1 cellular context compared by ENCODE assay signal in the genomic region with DNA sequence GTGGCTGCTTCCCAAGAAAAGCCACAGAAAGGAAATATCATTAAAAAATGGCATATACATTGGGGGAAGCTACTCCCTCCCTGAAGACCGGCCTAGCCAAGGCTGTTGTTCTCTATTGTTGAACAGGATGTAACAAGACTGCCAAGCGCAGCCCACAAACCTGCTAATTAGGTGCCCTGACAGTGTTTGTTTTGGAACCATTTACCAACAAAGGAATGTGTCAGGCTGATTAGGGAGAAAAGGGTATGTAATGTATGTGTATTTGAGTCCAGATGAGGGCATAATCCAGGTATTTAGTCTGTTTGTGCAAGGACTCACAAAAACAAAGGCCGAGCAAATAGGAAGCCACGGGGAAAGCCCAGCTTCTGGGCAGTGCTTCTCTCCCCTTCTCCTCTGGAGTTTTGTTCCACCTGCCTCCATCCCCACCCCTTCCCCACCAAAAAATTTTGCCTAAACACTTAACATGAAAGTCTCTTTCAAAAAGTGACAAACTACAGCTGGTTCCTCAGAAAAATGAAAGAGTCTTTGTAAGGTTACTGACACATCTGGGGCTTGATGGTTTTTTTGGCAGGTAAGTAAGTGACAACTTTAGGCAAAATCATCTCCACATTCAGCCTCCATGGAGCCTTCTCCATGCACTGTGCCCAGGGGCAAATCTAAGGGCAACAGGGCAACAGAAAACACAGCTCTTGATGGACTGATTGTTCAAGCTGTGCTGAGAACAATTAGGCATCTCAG.
TF ChIP-seq lines count a peak whose summit lies in the region.

No MANE protein-coding gene starts in this region.

TF ChIP-seq in HepG2, 621 proteins besides CTCF, POLR2A, EP300 and RAD21 (continued from another document and continues in another):
- TF ChIP-seq RERE (CRISPR knock-in tag; IDR thresholded peaks at IDR 0.05; ENCODE audit: low read depth) (peak; percentile 97), GFI1 (CRISPR knock-in tag; IDR thresholded peaks at IDR 0.05; ENCODE audit: borderline replicate concordance) (peak; percentile 54; the same call in 1 of the 2 replicates), CBFB (CRISPR knock-in tag; IDR thresholded peaks at IDR 0.05) (peak; percentile 82), ZNF646 (CRISPR knock-in tag; IDR thresholded peaks at IDR 0.05) (peak; percentile 94), DNMT1 (CRISPR knock-in tag; IDR thresholded peaks at IDR 0.05) (no peak), ZNF180 (CRISPR knock-in tag; IDR thresholded peaks at IDR 0.05; ENCODE audit: borderline replicate concordance, low read depth) (no peak), SIN3B (IDR thresholded peaks at IDR 0.05; ENCODE audit: low read length) (no peak), DNMT3B (CRISPR knock-in tag; conservative IDR thresholded peaks at IDR 0.05) (peak; percentile 92; the same call in 1 of the 2 replicates), STAT6 (CRISPR knock-in tag; IDR thresholded peaks at IDR 0.05; ENCODE audit: borderline replicate concordance) (no peak), CERS6 (CRISPR knock-in tag; IDR thresholded peaks at IDR 0.05) (no peak), SOX6 (IDR thresholded peaks at IDR 0.05) (no peak), SOX6 (CRISPR knock-in tag; IDR thresholded peaks at IDR 0.05) (peak; percentile 95), CC2D1A (CRISPR knock-in tag; IDR thresholded peaks at IDR 0.05) (peak; percentile 95; the same call in 1 of the 2 replicates), ZNF44 (CRISPR knock-in tag; IDR thresholded peaks at IDR 0.05) (peak; percentile 23; the same call in 1 of the 2 replicates), ZNF629 (CRISPR knock-in tag; conservative IDR thresholded peaks at IDR 0.05) (peak; percentile 34; the same call in 1 of the 2 replicates), NRL (CRISPR knock-in tag; IDR thresholded peaks at IDR 0.05; ENCODE audit: borderline replicate concordance) (no peak), SP140L (CRISPR knock-in tag; IDR thresholded peaks at IDR 0.05; ENCODE audit: borderline replicate concordance) (no peak), RFXANK (CRISPR knock-in tag; IDR thresholded peaks at IDR 0.05) (0 out of 2 replicates have a peak, but pooled peaks have one; percentile 48), ZNF775 (CRISPR knock-in tag; IDR thresholded peaks at IDR 0.05; ENCODE audit: borderline replicate concordance) (no peak), NFYB (CRISPR knock-in tag; IDR thresholded peaks at IDR 0.05) (peak; percentile 27; the same call in 1 of the 2 replicates), ZNF652 (CRISPR knock-in tag; IDR thresholded peaks at IDR 0.05; ENCODE audit: borderline replicate concordance, low read depth) (no peak)
- TF ChIP-seq, protein P1, sequence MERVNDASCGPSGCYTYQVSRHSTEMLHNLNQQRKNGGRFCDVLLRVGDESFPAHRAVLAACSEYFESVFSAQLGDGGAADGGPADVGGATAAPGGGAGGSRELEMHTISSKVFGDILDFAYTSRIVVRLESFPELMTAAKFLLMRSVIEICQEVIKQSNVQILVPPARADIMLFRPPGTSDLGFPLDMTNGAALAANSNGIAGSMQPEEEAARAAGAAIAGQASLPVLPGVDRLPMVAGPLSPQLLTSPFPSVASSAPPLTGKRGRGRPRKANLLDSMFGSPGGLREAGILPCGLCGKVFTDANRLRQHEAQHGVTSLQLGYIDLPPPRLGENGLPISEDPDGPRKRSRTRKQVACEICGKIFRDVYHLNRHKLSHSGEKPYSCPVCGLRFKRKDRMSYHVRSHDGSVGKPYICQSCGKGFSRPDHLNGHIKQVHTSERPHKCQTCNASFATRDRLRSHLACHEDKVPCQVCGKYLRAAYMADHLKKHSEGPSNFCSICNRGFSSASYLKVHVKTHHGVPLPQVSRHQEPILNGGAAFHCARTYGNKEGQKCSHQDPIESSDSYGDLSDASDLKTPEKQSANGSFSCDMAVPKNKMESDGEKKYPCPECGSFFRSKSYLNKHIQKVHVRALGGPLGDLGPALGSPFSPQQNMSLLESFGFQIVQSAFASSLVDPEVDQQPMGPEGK (CRISPR knock-in tag; IDR thresholded peaks at IDR 0.05) = peak; percentile 69
- TF ChIP-seq, protein P2, sequence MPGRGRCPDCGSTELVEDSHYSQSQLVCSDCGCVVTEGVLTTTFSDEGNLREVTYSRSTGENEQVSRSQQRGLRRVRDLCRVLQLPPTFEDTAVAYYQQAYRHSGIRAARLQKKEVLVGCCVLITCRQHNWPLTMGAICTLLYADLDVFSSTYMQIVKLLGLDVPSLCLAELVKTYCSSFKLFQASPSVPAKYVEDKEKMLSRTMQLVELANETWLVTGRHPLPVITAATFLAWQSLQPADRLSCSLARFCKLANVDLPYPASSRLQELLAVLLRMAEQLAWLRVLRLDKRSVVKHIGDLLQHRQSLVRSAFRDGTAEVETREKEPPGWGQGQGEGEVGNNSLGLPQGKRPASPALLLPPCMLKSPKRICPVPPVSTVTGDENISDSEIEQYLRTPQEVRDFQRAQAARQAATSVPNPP (CRISPR knock-in tag; IDR thresholded peaks at IDR 0.05) = no peak
- TF ChIP-seq, protein P3, sequence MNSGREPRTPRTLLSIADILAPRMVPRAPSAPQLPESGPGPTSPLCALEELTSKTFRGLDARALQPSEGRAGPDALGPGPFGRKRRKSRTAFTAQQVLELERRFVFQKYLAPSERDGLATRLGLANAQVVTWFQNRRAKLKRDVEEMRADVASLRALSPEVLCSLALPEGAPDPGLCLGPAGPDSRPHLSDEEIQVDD (CRISPR knock-in tag; IDR thresholded peaks at IDR 0.05; ENCODE audit: borderline replicate concordance) = no peak; the same call in 1 of the 2 replicates
